9 cellular contexts compared by ENCODE assay signal in genomic region chr1:156618853-156619581, GRCh38. TPM values are rescaled to one million over a fixed set of nuclear protein-coding genes. Genes with fewer than 3 reads are reported as not detected.
DNase-seq lines count a peak whose midpoint lies in the region; ATAC-seq, FAIRE-seq and TF ChIP-seq lines count a peak whose summit lies in the region.
"Had no signal": no experiment of that assay in that cellular context is flagged by ENCODE, and none has a peak within 500 bp of the region (broad histone marks: within the 10 kb centered on the region; RNA-seq: fewer than 3 reads in every experiment).

TSS of gene HAPLN2 (plus strand) at chr1:156619415. CDS start at chr1:156623491, 4,076 bp downstream.

- H3K79me2 ChIP-seq in trophoblast cell (ENCODE audit: control insufficient read depth, insufficient read depth, low read length, poor library complexity): no peaks in the 10 kb centered on the region

- H3K18ac ChIP-seq in trophoblast cell (ENCODE audit: low read length): no peak within 1 kb of the TSS

- no peak within 1 kb of the TSS for H3K23ac ChIP-seq in trophoblast cell (ENCODE audit: low read length)

- TF ChIP-seq POLR2A in sigmoid colon (IDR thresholded peaks at IDR 0.05): no peak

- no peak for ATAC-seq in GM21786 (IDR thresholded peaks at IDR 0.05; ENCODE audit: unreplicated experiment)

- intact Hi-C loops in sigmoid colon (cut with DNase I): no loop called here

- H4K8ac ChIP-seq in trophoblast cell (ENCODE audit: low read depth, low read length): no peak within 1 kb of the TSS

- H3K4me1 ChIP-seq in sigmoid colon (peaks cover 0 to 33% (median 27%) of the 10 kb centered on the region in 4 donors), trophoblast cell (ENCODE audit: control insufficient read depth in 1 of 2, insufficient read depth in 2 of 2, low read length in 2 of 2) (no peaks in the 10 kb centered on the region)

- H2BK12ac ChIP-seq in trophoblast cell (ENCODE audit: low read length): no peak within 1 kb of the TSS

- H3K4me3 ChIP-seq in HFF-Myc (replicated peaks; ENCODE audit: low read depth, low read length) (no peak within 1 kb of the TSS), sigmoid colon (no peak within 1 kb of the TSS), trophoblast cell (ENCODE audit: low read depth, low read length) (no peak within 1 kb of the TSS)

- no peak within 1 kb of the TSS for H2AFZ ChIP-seq in trophoblast cell (ENCODE audit: insufficient read depth, low read length, poor library complexity)

- no peaks in the 10 kb centered on the region for H3K9me3 ChIP-seq in sigmoid colon
- peaks cover 2% of the 10 kb centered on the region for H3K9me3 ChIP-seq in trophoblast cell (ENCODE audit: insufficient read depth, low read depth, low read length)

- DNase-seq in COR-L47 (lab: John Stamatoyannopoulos, UW): peak; percentile 38
- DNase-seq in HFF-Myc (ENCODE audit: extremely low read depth, low read depth): no peak
- DNase-seq in iPS-NIHi7 (ENCODE audit: extremely low spot score): peak; percentile 71
- DNase-seq in RCC 7860 (ENCODE audit: low spot score): no peak
- no peak for DNase-seq in sigmoid colon
- no peak for DNase-seq in trophoblast cell

- H3K27me3 ChIP-seq in sigmoid colon (peaks cover 10 to 36% (median 13%) of the 10 kb centered on the region in 3 donors), trophoblast cell (ENCODE audit: insufficient read depth, low read length) (peaks cover 13% of the 10 kb centered on the region)

- H3K79me1 ChIP-seq in trophoblast cell (ENCODE audit: low read length): no peaks in the 10 kb centered on the region

- no peak within 1 kb of the TSS for H3K4me2 ChIP-seq in trophoblast cell (ENCODE audit: low read length)

- H4K12ac ChIP-seq in trophoblast cell (ENCODE audit: low read depth, low read length): no peak within 1 kb of the TSS

- H4K91ac ChIP-seq in trophoblast cell (ENCODE audit: low read depth, low read length): no peak within 1 kb of the TSS

- H3K9ac ChIP-seq in trophoblast cell (ENCODE audit: low read length): no peak within 1 kb of the TSS

- H3K36me3 ChIP-seq in sigmoid colon (no peaks in the 10 kb centered on the region), trophoblast cell (ENCODE audit: control insufficient read depth in 1 of 2, insufficient read depth in 2 of 2, low read length in 2 of 2) (no peaks in the 10 kb centered on the region)

- TF ChIP-seq CTCF in HFF-Myc (IDR thresholded peaks at IDR 0.05; ENCODE audit: low read depth, low read length, missing control alignments) (peak; percentile 57), VCaP (conservative IDR thresholded peaks at IDR 0.05) (peak; percentile 58; the same call in 1 of the 2 replicates), sigmoid colon (IDR thresholded peaks at IDR 0.05) (no peak)

- FAIRE-seq in RCC 7860 (lab: Jason Lieb, UNC): no peak
- FAIRE-seq: frontal cortex had no signal

- no peak within 1 kb of the TSS for H2BK120ac ChIP-seq in trophoblast cell (ENCODE audit: insufficient read depth, low read length, poor library complexity)

- TF ChIP-seq EP300 in sigmoid colon (IDR thresholded peaks at IDR 0.05): no peak

- H3K14ac ChIP-seq in trophoblast cell (ENCODE audit: low read length): no peak within 1 kb of the TSS

- no peak within 1 kb of the TSS for H2AK5ac ChIP-seq in trophoblast cell (ENCODE audit: low read length)

- H3K27ac ChIP-seq in VCaP (no peak within 1 kb of the TSS; the same call in 1 of the 2 replicates), sigmoid colon (no peak within 1 kb of the TSS), trophoblast cell (ENCODE audit: low read depth, low read length) (no peak within 1 kb of the TSS)

- WGBS in sigmoid colon, 2 donors: 4 to 7% methylated on average over 7 of the region's 7 CpGs
- no CpG with 5 or more reads among the region's 7 CpGs for WGBS in trophoblast cell (ENCODE audit: extremely low coverage, insufficient coverage, insufficient read length)

- H2BK5ac ChIP-seq in trophoblast cell (ENCODE audit: low read depth, low read length, poor library complexity): no peak within 1 kb of the TSS

- no peak within 1 kb of the TSS for H3K4ac ChIP-seq in trophoblast cell (ENCODE audit: low read depth, low read length)

RNA-seq across cellular contexts. Expression of gene HAPLN2, which starts in this region (rescaled TPM):
- 1 to 10 TPM in 1 of 4 donors, under 1 TPM in 1, not detected in 2; 0.71 to 1.2 TPM for total RNA-seq in sigmoid colon
- polyA plus RNA-seq in sigmoid colon: under 1 TPM in 1 of 3 donors, not detected in 2; 0.10 TPM
- polyA plus RNA-seq in trophoblast cell (2013): 0.06 TPM in 1 of 2 replicates, not detected in the other

Comparison
In these comparisons a context has a peak if more than half of its experiments do, and no peak if none do; other contexts are left out.
1. DNase-seq: peak in COR-L47 (single experiment) and iPS-NIHi7 (single experiment); none in HFF-Myc (single experiment), RCC 7860 (single experiment), sigmoid colon (single experiment) and trophoblast cell (0 of 2).
2. CTCF ChIP-seq: peak in HFF-Myc (single experiment) and VCaP (single experiment); none in sigmoid colon (0 of 4).